Comparison of ENCODE assay signal across 8 cellular contexts in the genomic region with DNA sequence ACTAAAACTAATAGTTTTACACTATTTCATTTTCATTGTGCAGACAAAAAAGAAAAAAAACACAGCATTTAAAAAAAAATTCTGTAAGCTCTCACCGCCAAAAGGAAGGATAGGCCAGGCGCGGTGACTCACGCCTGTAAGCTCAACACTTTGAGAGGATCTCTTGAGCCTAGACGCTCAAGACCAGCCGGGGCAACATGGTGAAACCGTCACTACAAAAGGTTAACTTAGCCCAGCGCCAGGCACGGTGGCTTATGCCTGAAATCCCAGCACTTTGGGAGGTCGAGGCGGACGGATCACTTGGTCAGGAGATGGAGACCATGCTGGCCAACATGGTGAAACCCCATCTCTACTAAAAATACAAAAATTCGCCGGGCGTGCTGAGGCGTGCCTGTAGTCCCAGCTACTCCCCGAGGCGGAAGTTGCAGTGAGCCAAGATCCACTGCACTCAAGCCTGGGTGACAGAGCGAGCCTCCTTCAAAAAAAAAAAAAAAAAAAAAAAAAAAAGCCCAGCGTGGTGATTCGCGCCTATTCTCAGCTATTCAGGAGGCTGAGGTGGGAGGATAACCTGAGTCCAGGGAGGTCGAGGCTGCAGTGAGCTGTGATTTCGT. TPM values are rescaled to one million over a fixed set of nuclear protein-coding genes. Genes with fewer than 3 reads are reported as not detected.
DNase-seq lines count a peak whose midpoint lies in the region; ATAC-seq and TF ChIP-seq lines count a peak whose summit lies in the region.

No MANE protein-coding gene starts in this region.

- no peaks in the 10 kb centered on the region for H3K9me3 ChIP-seq in KOPT-K1 (ENCODE audit: insufficient read depth, low read length, poor library complexity, severe bottlenecking)
- H3K9me3 ChIP-seq in mammary epithelial cell (replicated peaks; ENCODE audit: insufficient read depth, low read length) = no peaks in the 10 kb centered on the region

- in situ Hi-C loops in mammary epithelial cell (cut with MboI; ENCODE audit: low sequenced_read_pairs in 2 of 2) = no loop called here

- H3K9ac ChIP-seq in mammary epithelial cell (ENCODE audit: insufficient read depth, low read length) = peak overlapping the region; percentile 74

- intact Hi-C loops in CD14-positive monocyte (cut with micrococcal nuclease) = no loop called here
- intact Hi-C loops in mammary epithelial cell (cut with micrococcal nuclease) = loop anchor here (1.0 to 5.0 kb wide), 3 partner anchors 18 to 89 kb away; no protein-coding TSS in a partner anchor

- H3K4me2 ChIP-seq in mammary epithelial cell (ENCODE audit: insufficient read depth, low read depth, low read length) = peak overlapping the region; percentile 91

- peak overlapping the region; percentile 86 for H2AFZ ChIP-seq in mammary epithelial cell (ENCODE audit: low read depth, low read length)

- peaks cover 64% of the 10 kb centered on the region for H3K4me1 Mint-ChIP-seq in CD14-positive monocyte

- 3% methylated on average over 17 of the region's 24 CpGs for WGBS in mammary epithelial cell (ENCODE audit: low coverage, missing lambda C conversion rate)

- TF ChIP-seq CTCF in CD14-positive monocyte (IDR thresholded peaks at IDR 0.05) (no peak), mammary epithelial cell (conservative IDR thresholded peaks at IDR 0.05 in 1 of 2, IDR thresholded peaks at IDR 0.05 in 1 of 2; ENCODE audit: extremely low read depth in 1 of 2, insufficient read depth in 1 of 2, low read depth in 1 of 2, low read length in 2 of 2) (no peak)

- CTCF ChIA-PET in mammary epithelial cell (lab: Charles Lee; ENCODE audit: low non-redundant PET) = interaction anchor here (0.7 kb wide), 1 partner anchor 17 kb away, joined by 3 read pairs; no protein-coding TSS in a partner anchor

- ATAC-seq in GM18909 (IDR thresholded peaks at IDR 0.05; ENCODE audit: poor library complexity, unreplicated experiment) (no peak), HG02840 (IDR thresholded peaks at IDR 0.05; ENCODE audit: low FRiP score, unreplicated experiment) (no peak)

- peak overlapping the region; percentile 96 to 99 (median 98) for H3K27ac Mint-ChIP-seq in CD14-positive monocyte

- DNase-seq in CD14-positive monocyte (ENCODE audit: low spot score) = peak; percentile 56
- peak; percentile 49 for DNase-seq in T-helper 22 cell (ENCODE audit: low read depth)
- DNase-seq in mammary epithelial cell = peak; percentile 84
- DNase-seq in medulla oblongata (ENCODE audit: extremely low spot score) = peak; percentile 55
- DNase-seq in stimulated activated CD8-positive, alpha-beta memory T cell treated with anti-CD3 and anti-CD28 coated beads, Interleukin-15, amount 100 ng/mL, for 24 hours (ENCODE audit: low read depth) = peak; percentile 23

- no peaks in the 10 kb centered on the region for H4K20me1 ChIP-seq in mammary epithelial cell (ENCODE audit: insufficient read depth, low read length)

- H3K27ac ChIP-seq in KOPT-K1 (ENCODE audit: low read depth, low read length, poor library complexity, severe bottlenecking) = peak overlapping the region; percentile 98
- H3K27ac ChIP-seq in mammary epithelial cell (ENCODE audit: insufficient read depth, low read depth, low read length) = peak overlapping the region; percentile 91

- BruUV-seq in mammary epithelial cell (replicated peaks; lab: Mats Ljungman, UMichigan) = no TSS peak

- H3K4me3 Mint-ChIP-seq in CD14-positive monocyte = peak overlapping the region; percentile 94

- dilution Hi-C loops in mammary epithelial cell (cut with HindIII; ENCODE audit: low sequenced_read_pairs) = no loop called here

- H3K27me3 Mint-ChIP-seq in CD14-positive monocyte (ENCODE audit: low read depth in 3 of 3) = peaks cover 0 to 1% (median 0%) of the 10 kb centered on the region in 3 donors

- H3K4me3 ChIP-seq in mammary epithelial cell (replicated peaks in 1 of 3; ENCODE audit: insufficient read depth in 1 of 3, low read depth in 2 of 3, low read length in 3 of 3) = peak overlapping the region; percentile 65 to 87 (median 74)

- H3K9me3 Mint-ChIP-seq in CD14-positive monocyte = peaks cover 0 to 1% (median 0%) of the 10 kb centered on the region in 7 donors

- H3K79me2 ChIP-seq in mammary epithelial cell (ENCODE audit: insufficient read depth, low read length) = no peaks in the 10 kb centered on the region

- H3K36me3 ChIP-seq in KOPT-K1 (ENCODE audit: insufficient read depth, low read length) (no peaks in the 10 kb centered on the region), mammary epithelial cell (ENCODE audit: insufficient read depth, low read length) (no peaks in the 10 kb centered on the region)

- H3K36me3 Mint-ChIP-seq in CD14-positive monocyte = peaks cover 5 to 6% of the 10 kb centered on the region in 2 donors

- H3K27me3 ChIP-seq in mammary epithelial cell (ENCODE audit: insufficient read depth, low read length) = no peaks in the 10 kb centered on the region

- H3K4me1 ChIP-seq in mammary epithelial cell (ENCODE audit: insufficient read depth, low read length) = peaks cover 41% of the 10 kb centered on the region

RNA-seq across cellular contexts. Expression of a gene that starts 14.3 kb away (rescaled TPM):
- 1 to 10 TPM; 3.1 to 6.1 TPM for polyA plus RNA-seq in CD14-positive monocyte
- total RNA-seq in mammary epithelial cell = 10 to 100 TPM; 32.3 to 48.1 TPM
- polyA plus RNA-seq in mammary epithelial cell = 6.5 TPM
- 37.1 TPM for polyA minus RNA-seq in mammary epithelial cell

RNA-seq across cellular contexts. Expression of a gene that starts 25.7 kb away (rescaled TPM):
- polyA plus RNA-seq in CD14-positive monocyte (1 to 10 TPM; 1.0 TPM), mammary epithelial cell (1.9 TPM)
- total RNA-seq in mammary epithelial cell = 1 to 10 TPM; 1.2 to 1.3 TPM
- polyA minus RNA-seq in mammary epithelial cell = not detected

Comparison
In these comparisons a context has a peak if more than half of its experiments do, and no peak if none do; other contexts are left out.
1. DNase-seq: peak in every context shown above with its lines; median percentile 84 in mammary epithelial cell; 56 in CD14-positive monocyte; 55 in medulla oblongata; 49 in T-helper 22 cell; 23 in stimulated activated CD8-positive, alpha-beta memory T cell treated with anti-CD3 and anti-CD28 coated beads, Interleukin-15, amount 100 ng/mL, for 24 hours.